Comparison of ENCODE assay signal across 1 cellular context in genomic region chr7:67302113-67303039, GRCh38.
A peak's percentile ranks its signal among the peaks of the same experiment; 100 is the strongest.
TF ChIP-seq lines count a peak whose summit lies in the region.

No MANE protein-coding gene starts in this region.

TF ChIP-seq in HepG2, 621 proteins besides CTCF, POLR2A, EP300 and RAD21 (continued from another document):
- no peak for TF ChIP-seq DMTF1 (CRISPR knock-in tag; IDR thresholded peaks at IDR 0.05)
- peak; percentile 19; the same call in 1 of the 2 replicates for TF ChIP-seq SMAD3 (CRISPR knock-in tag; IDR thresholded peaks at IDR 0.05)
- TF ChIP-seq HNRNPK (IDR thresholded peaks at IDR 0.05; ENCODE audit: low read depth, low read length, poor library complexity, severe bottlenecking), result no peak
- TF ChIP-seq HMG20A (CRISPR knock-in tag; IDR thresholded peaks at IDR 0.05; ENCODE audit: borderline replicate concordance), result no peak
- TF ChIP-seq ZNF83 (CRISPR knock-in tag; IDR thresholded peaks at IDR 0.05; ENCODE audit: borderline replicate concordance), result peak; percentile 82; the same call in 1 of the 2 replicates
- no peak for TF ChIP-seq CC2D1A (CRISPR knock-in tag; IDR thresholded peaks at IDR 0.05)
- TF ChIP-seq DR1 (CRISPR knock-in tag; IDR thresholded peaks at IDR 0.05), result peak; percentile 33; the same call in 1 of the 2 replicates
- TF ChIP-seq FOXK1 (CRISPR knock-in tag; IDR thresholded peaks at IDR 0.05; ENCODE audit: borderline replicate concordance, low read depth), result 0 out of 2 replicates have a peak, but pooled peaks have one; percentile 65
- TF ChIP-seq ZNF337 (CRISPR knock-in tag; IDR thresholded peaks at IDR 0.05; ENCODE audit: borderline replicate concordance, low read depth), result peak; percentile 32; the same call in 1 of the 2 replicates
- peak; percentile 15; the same call in 1 of the 2 replicates for TF ChIP-seq ZNF280B (CRISPR knock-in tag; IDR thresholded peaks at IDR 0.05; ENCODE audit: borderline replicate concordance)
- no peak for TF ChIP-seq TRIM22 (IDR thresholded peaks at IDR 0.05)
- TF ChIP-seq ZBED4 (CRISPR knock-in tag; IDR thresholded peaks at IDR 0.05; ENCODE audit: borderline replicate concordance), result no peak; the same call in 1 of the 2 replicates
- no peak for TF ChIP-seq THYN1 (CRISPR knock-in tag; IDR thresholded peaks at IDR 0.05; ENCODE audit: borderline replicate concordance, low read depth)
- no peak for TF ChIP-seq HNRNPH1 (optimal IDR thresholded peaks at IDR 0.05; ENCODE audit: low read depth, low read length)
- TF ChIP-seq HDAC2 (CRISPR knock-in tag; IDR thresholded peaks at IDR 0.05), result 0 out of 2 replicates have a peak, but pooled peaks have one; percentile 3
- TF ChIP-seq CBX5 (CRISPR knock-in tag; IDR thresholded peaks at IDR 0.05; ENCODE audit: borderline replicate concordance), result no peak
- TF ChIP-seq ZNF576 (CRISPR knock-in tag; IDR thresholded peaks at IDR 0.05), result no peak
- TF ChIP-seq CHCHD3 (CRISPR knock-in tag; IDR thresholded peaks at IDR 0.05), result no peak
- TF ChIP-seq ATAD3A (CRISPR knock-in tag; IDR thresholded peaks at IDR 0.05), result no peak
- TF ChIP-seq KDM2A (CRISPR knock-in tag; IDR thresholded peaks at IDR 0.05; ENCODE audit: borderline replicate concordance, low read depth), result peak; percentile 86
